36 cellular contexts compared by ENCODE assay signal in genomic region chr2:151354807-151355206, GRCh38. TPM values are rescaled to one million over a fixed set of nuclear protein-coding genes. Genes with fewer than 3 reads are reported as not detected.
"Had no signal": no experiment of that assay in that cellular context is flagged by ENCODE, and none has a peak within 500 bp of the region (broad histone marks: within the 10 kb centered on the region; RNA-seq: fewer than 3 reads in every experiment).

No MANE protein-coding gene starts in this region.

- H3K27me3 ChIP-seq: adrenal gland, body of pancreas, brain microvascular endothelial cell, breast epithelium had no signal

- H3K9me3 ChIP-seq: adrenal gland, body of pancreas, breast epithelium had no signal

- H3K4me1 ChIP-seq: adrenal gland, body of pancreas, breast epithelium had no signal

- H3K4me3 ChIP-seq: adrenal gland, body of pancreas, breast epithelium had no signal

- H3K27ac ChIP-seq: adrenal gland, body of pancreas, brain microvascular endothelial cell, breast epithelium, VCaP had no signal

- H3K36me3 ChIP-seq: adrenal gland, brain microvascular endothelial cell, breast epithelium had no signal

- DNase-seq: activated B cell treated with CpG ODN at 0.5 μM for 24 hours; activated CD4-positive, alpha-beta memory T cell treated with anti-CD3 and anti-CD28 coated beads for 36 hours; activated CD4-positive, alpha-beta T cell treated with anti-CD3 and anti-CD28 coated beads for 4 hours; activated CD4-positive, alpha-beta T cell treated with anti-CD3 and anti-CD28 coated beads, Interleukin-2, amount 10 ng/mL, durations not matched to agents 24 days and 14 days; activated CD4-positive, alpha-beta T cell treated with anti-CD3 and anti-CD28 coated beads, Interleukin-2, amount 50 U/mL, for 1 hour; activated CD4-positive, alpha-beta T cell treated with anti-CD3 and anti-CD28 coated beads, Interleukin-2, amount 50 U/mL, for 4 hours; activated CD4-positive, CD25-positive, alpha-beta regulatory T cell treated with anti-CD3 and anti-CD28 coated beads, Interleukin-2, amount 50 U/mL, for 72 hours; activated CD8-positive, alpha-beta memory T cell treated with anti-CD3 and anti-CD28 coated beads, Interleukin-2, amount 50 U/mL, for 4 hours; activated CD8-positive, alpha-beta T cell treated with anti-CD3 and anti-CD28 coated beads for 36 hours; activated effector memory CD4-positive, alpha-beta T cell treated with anti-CD3 and anti-CD28 coated beads, Interleukin-2, amount 50 U/mL, for 16 hours; activated gamma-delta T cell treated with Interleukin-2 at 50 U/mL for 16 hours; activated naive CD4-positive, alpha-beta T cell; activated naive CD4-positive, alpha-beta T cell treated with anti-CD3 and anti-CD28 coated beads for 36 hours; activated naive CD4-positive, alpha-beta T cell treated with anti-CD3 and anti-CD28 coated beads, Interleukin-2, amount 50 U/mL, for 16 hours; activated naive CD8-positive, alpha-beta T cell treated with anti-CD3 and anti-CD28 coated beads for 36 hours; activated T-cell treated with anti-CD3 and anti-CD28 coated beads for 4 hours; activated T-cell treated with anti-CD3 and anti-CD28 coated beads, Interleukin-2, amount 50 U/mL, for 1 hour; activated T-cell treated with anti-CD3 and anti-CD28 coated beads, Interleukin-2, amount 50 U/mL, for 4 hours; activated T-cell treated with anti-CD3 and anti-CD28 coated beads, Interleukin-2, amount 50 U/mL, for 72 hours; adrenal gland; amniotic stem cell; aorta; body of pancreas; brain microvascular endothelial cell; central memory CD4-positive, alpha-beta T cell; T-helper 1 cell; T-helper 2 cell; T-helper 9 cell had no signal

- FAIRE-seq: astrocyte, colon had no signal

- ATAC-seq: activated CD8-positive, alpha-beta T cell treated with anti-CD3 and anti-CD28 coated beads for 36 hours; activated naive CD4-positive, alpha-beta T cell treated with anti-CD3 and anti-CD28 coated beads, Interleukin-2, amount 50 U/mL, for 72 hours; activated T-cell treated with anti-CD3 and anti-CD28 coated beads, Interleukin-2, amount 50 U/mL, for 4 hours; activated T-cell treated with anti-CD3 and anti-CD28 coated beads, Interleukin-2, amount 50 U/mL, for 72 hours; activated T-helper 17 cell treated with anti-CD3 and anti-CD28 coated beads, Interleukin-2, amount 50 U/mL, for 72 hours; body of pancreas had no signal

RNA-seq across cellular contexts. Expression of gene TNFAIP6, which starts 2.6 kb away (rescaled TPM):
- total RNA-seq: activated CD4-positive, alpha-beta memory T cell treated with anti-CD3 and anti-CD28 coated beads for 36 hours; activated CD4-positive, alpha-beta T cell treated with anti-CD3 and anti-CD28 coated beads, Interleukin-2, amount 10 ng/mL, durations not matched to agents 24 days and 14 days; activated CD8-positive, alpha-beta memory T cell treated with anti-CD3 and anti-CD28 coated beads for 36 hours; activated CD8-positive, alpha-beta T cell treated with anti-CD3 and anti-CD28 coated beads for 36 hours; activated naive CD4-positive, alpha-beta T cell treated with anti-CD3 and anti-CD28 coated beads for 36 hours; activated naive CD4-positive, alpha-beta T cell treated with anti-CD3 and anti-CD28 coated beads, Interleukin-2, amount 50 U/mL, for 72 hours; activated naive CD8-positive, alpha-beta T cell treated with anti-CD3 and anti-CD28 coated beads for 36 hours; activated T-cell treated with anti-CD3 and anti-CD28 coated beads, Interleukin-2, amount 50 U/mL, for 4 hours; activated T-cell treated with anti-CD3 and anti-CD28 coated beads, Interleukin-2, amount 50 U/mL, for 72 hours; activated T-helper 1 cell treated with anti-CD3 and anti-CD28 coated beads, Interleukin-12 subunit alpha, Interleukin-12 subunit beta, Interleukin-2, Interleukin-4 antibody, amounts not matched to agents 30 ng/mL and 10 ng/mL and 1 ng/mL, durations not matched to agents 14 hours and 24 hours and 36 hours; activated T-helper 17 cell treated with anti-CD3 and anti-CD28 coated beads, Interleukin-2, amount 50 U/mL, for 72 hours had no signal
